ENCODE assay signal across 30 cellular contexts in genomic region chr5:29162297-29162696, GRCh38.
DNase-seq lines count a peak whose midpoint lies in the region; ATAC-seq, FAIRE-seq and TF ChIP-seq lines count a peak whose summit lies in the region.
"Had no signal": no experiment of that assay in that cellular context is flagged by ENCODE, and none has a peak within 500 bp of the region (broad histone marks: within the 10 kb centered on the region; RNA-seq: fewer than 3 reads in every experiment).

No MANE protein-coding gene starts in this region.

- no peak overlapping the region for H3K4me3 Mint-ChIP-seq in activated T-cell treated with anti-CD3 and anti-CD28 coated beads, Interleukin-2, amount 50 U/mL, for 24 hours
- H3K4me3 Mint-ChIP-seq: activated naive CD8-positive, alpha-beta T cell treated with anti-CD3 and anti-CD28 coated beads, Interleukin-2, amount 50 U/mL, for 24 hours; GM23338; naive thymus-derived CD8-positive, alpha-beta T cell had no signal

- peaks cover 1 to 26% (median 21%) of the 10 kb centered on the region in 4 donors for H3K4me1 ChIP-seq in liver (ENCODE audit: control insufficient read depth in 4 of 4, insufficient read depth in 4 of 4, low read length in 3 of 4)
- H3K4me1 ChIP-seq: BLaER1 treated with 17β-estradiol and CSF1 and Interleukin-3, amounts not matched to agents 10 nM and 100 nM; esophagus muscularis mucosa; foreskin keratinocyte; heart left ventricle; lower lobe of right lung; transverse colon had no signal

- no peak overlapping the region for H3K4me3 ChIP-seq in liver (ENCODE audit: low read depth in 1 of 3, low read length in 3 of 3)
- H3K4me3 ChIP-seq: BLaER1 treated with 17β-estradiol and CSF1 and Interleukin-3, amounts not matched to agents 10 nM and 100 nM; esophagus muscularis mucosa; GM23338; heart left ventricle; lower lobe of right lung; ovary; smooth muscle cell; transverse colon had no signal

- H3K27me3 Mint-ChIP-seq in activated T-cell treated with anti-CD3 and anti-CD28 coated beads, Interleukin-2, amount 50 U/mL, for 24 hours: no peaks in the 10 kb centered on the region
- H3K27me3 Mint-ChIP-seq: activated naive CD8-positive, alpha-beta T cell treated with anti-CD3 and anti-CD28 coated beads, Interleukin-2, amount 50 U/mL, for 24 hours; naive thymus-derived CD8-positive, alpha-beta T cell had no signal

- 23% methylated on average over 1 of the region's 1 CpG for WGBS in liver

- no peak overlapping the region for H3K27ac ChIP-seq in liver (ENCODE audit: low read depth in 1 of 2, low read length in 2 of 2)
- H3K27ac ChIP-seq: BLaER1 treated with 17β-estradiol and CSF1 and Interleukin-3, amounts not matched to agents 10 nM and 100 nM; esophagus muscularis mucosa; foreskin keratinocyte; heart left ventricle; HL-60; lower lobe of right lung; ovary; RWPE1; transverse colon had no signal

- H3K27me3 ChIP-seq in liver (ENCODE audit: control insufficient read depth in 4 of 4, insufficient read depth in 4 of 4, low read length in 3 of 4): no peaks in the 10 kb centered on the region
- H3K27me3 ChIP-seq: BLaER1 treated with 17β-estradiol and CSF1 and Interleukin-3, amounts not matched to agents 10 nM and 100 nM; esophagus muscularis mucosa; foreskin keratinocyte; heart left ventricle; ovary; transverse colon had no signal

- no peak overlapping the region for H3K9ac ChIP-seq in liver (ENCODE audit: low read depth in 1 of 2, low read length in 2 of 2)
- H3K9ac ChIP-seq: BLaER1 treated with 17β-estradiol and CSF1 and Interleukin-3, amounts not matched to agents 10 nM and 100 nM had no signal

- no peak overlapping the region for H3K27ac Mint-ChIP-seq in activated T-cell treated with anti-CD3 and anti-CD28 coated beads, Interleukin-2, amount 50 U/mL, for 24 hours
- H3K27ac Mint-ChIP-seq: activated naive CD8-positive, alpha-beta T cell treated with anti-CD3 and anti-CD28 coated beads, Interleukin-2, amount 50 U/mL, for 24 hours; GM23338; naive thymus-derived CD8-positive, alpha-beta T cell had no signal

- no peaks in the 10 kb centered on the region for H3K4me1 Mint-ChIP-seq in activated T-cell treated with anti-CD3 and anti-CD28 coated beads, Interleukin-2, amount 50 U/mL, for 24 hours (ENCODE audit: low read depth)
- H3K4me1 Mint-ChIP-seq: activated naive CD8-positive, alpha-beta T cell treated with anti-CD3 and anti-CD28 coated beads, Interleukin-2, amount 50 U/mL, for 24 hours; naive thymus-derived CD8-positive, alpha-beta T cell had no signal

- H3K9me3 ChIP-seq in liver (ENCODE audit: control insufficient read depth in 4 of 4, low read length in 3 of 4): no peaks in the 10 kb centered on the region
- H3K9me3 ChIP-seq: BLaER1 treated with 17β-estradiol and CSF1 and Interleukin-3, amounts not matched to agents 10 nM and 100 nM; esophagus muscularis mucosa; lower lobe of right lung; ovary; transverse colon had no signal

- TF ChIP-seq CTCF in D721Med (IDR thresholded peaks at IDR 0.05; ENCODE audit: insufficient read depth, missing control alignments) (no peak), liver (IDR thresholded peaks at IDR 0.05; ENCODE audit: low read depth, low read length, missing input control) (no peak)

- no peaks in the 10 kb centered on the region for H3K36me3 Mint-ChIP-seq in activated T-cell treated with anti-CD3 and anti-CD28 coated beads, Interleukin-2, amount 50 U/mL, for 24 hours (ENCODE audit: low read depth)
- H3K36me3 Mint-ChIP-seq: naive thymus-derived CD8-positive, alpha-beta T cell had no signal

- H3K9me3 Mint-ChIP-seq in activated T-cell treated with anti-CD3 and anti-CD28 coated beads, Interleukin-2, amount 50 U/mL, for 24 hours: peaks cover 13% of the 10 kb centered on the region
- H3K9me3 Mint-ChIP-seq: GM23338 had no signal

- H3K36me3 ChIP-seq in liver (ENCODE audit: control insufficient read depth in 4 of 4, insufficient read depth in 3 of 4, low read depth in 1 of 4, low read length in 3 of 4): no peaks in the 10 kb centered on the region
- H3K36me3 ChIP-seq: BLaER1 treated with 17β-estradiol and CSF1 and Interleukin-3, amounts not matched to agents 10 nM and 100 nM; esophagus muscularis mucosa; heart left ventricle; lower lobe of right lung; ovary; transverse colon had no signal

- peak; percentile 77 for FAIRE-seq in D721Med (lab: Jason Lieb, UNC)
- FAIRE-seq: GM12891 had no signal

- peak in 1 of 2 donors; percentile 25 for TF ChIP-seq RAD21 in liver (IDR thresholded peaks at IDR 0.05)

- DNase-seq in D721Med (ENCODE audit: insufficient read length, low spot score) (no peak), NCI-H1105 (lab: John Stamatoyannopoulos, UW) (peak; percentile 30), NCI-H69 (lab: John Stamatoyannopoulos, UW) (peak; percentile 94)
- DNase-seq in activated T-cell treated with anti-CD3 and anti-CD28 coated beads, Interleukin-2, amount 50 U/mL, for 24 hours: no peak
- DNase-seq: activated gamma-delta T cell; activated naive CD8-positive, alpha-beta T cell treated with anti-CD3 and anti-CD28 coated beads, Interleukin-2, amount 50 U/mL, for 24 hours; activated T-cell treated with anti-CD3 and anti-CD28 coated beads for 4 hours; central memory CD4-positive, alpha-beta T cell; foreskin keratinocyte; heart left ventricle; Kasumi-1; lower lobe of right lung; MV-4-11; naive thymus-derived CD8-positive, alpha-beta T cell; NCI-H2029 treated with DMSO at 0.1 percent for 48 hours; NCI-H526; ovary; retina; stimulated activated CD4-positive, alpha-beta T cell treated with anti-CD3 and anti-CD28 coated beads, Interleukin-1b, Interleukin-23, amount 100 ng/mL, for 48 hours; transverse colon had no signal

- no peak for ATAC-seq in GM21515 (IDR thresholded peaks at IDR 0.05; ENCODE audit: unreplicated experiment)
- no peak for ATAC-seq in GM19035 (IDR thresholded peaks at IDR 0.05; ENCODE audit: unreplicated experiment)
- ATAC-seq: activated naive CD8-positive, alpha-beta T cell treated with anti-CD3 and anti-CD28 coated beads, Interleukin-2, amount 50 U/mL, for 24 hours; foreskin keratinocyte; GM23338; heart left ventricle; lower lobe of right lung; naive thymus-derived CD8-positive, alpha-beta T cell had no signal

TF ChIP-seq in liver, 16 proteins besides CTCF, POLR2A, EP300 and RAD21:
- TF ChIP-seq GABPA (IDR thresholded peaks at IDR 0.05 in 1 of 2, conservative IDR thresholded peaks at IDR 0.05 in 1 of 2) (no peak), HNF4A (conservative IDR thresholded peaks at IDR 0.05) (peak; percentile 32 to 44), RXRA (IDR thresholded peaks at IDR 0.05) (peak in 1 of 2 donors; percentile 15), JUND (IDR thresholded peaks at IDR 0.05) (no peak), FOXA2 (IDR thresholded peaks at IDR 0.05) (peak; percentile 86), FOXA1 (IDR thresholded peaks at IDR 0.05) (peak; percentile 61), YY1 (IDR thresholded peaks at IDR 0.05) (no peak)
TF ChIP-seq in liver: peak in this region for 4.

Comparison
In these comparisons a context has a peak if more than half of its experiments do, and no peak if none do; other contexts are left out.
1. DNase-seq: peak in NCI-H1105 (single experiment) and NCI-H69 (single experiment); none in D721Med (single experiment) and activated T-cell treated with anti-CD3 and anti-CD28 coated beads, Interleukin-2, amount 50 U/mL, for 24 hours (single experiment).